8 cellular contexts compared by ENCODE assay signal in genomic region chr17:77465358-77466041, GRCh38.
DNase-seq lines count a peak whose midpoint lies in the region; ATAC-seq and TF ChIP-seq lines count a peak whose summit lies in the region.

No MANE protein-coding gene starts in this region.

- ATAC-seq in GM21786 (IDR thresholded peaks at IDR 0.05; ENCODE audit: unreplicated experiment) (peak; percentile 67), HG02840 (IDR thresholded peaks at IDR 0.05; ENCODE audit: low FRiP score, unreplicated experiment) (no peak)

- DNase-seq in EL = peak; percentile 79
- DNase-seq in NAMALWA (ENCODE audit: low spot score) = peak; percentile 96
- peak; percentile 76 for DNase-seq in activated CD8-positive, alpha-beta memory T cell treated with anti-CD3 and anti-CD28 coated beads, Interleukin-2, amount 50 U/mL, for 1 hour (ENCODE audit: extremely low read depth)
- DNase-seq in fibroblast of the aortic adventitia (ENCODE audit: low read depth) = peak; percentile 73
- DNase-seq in pons (ENCODE audit: low spot score) = peak; percentile 82
- no peak for DNase-seq in NCI-H2081 (lab: John Stamatoyannopoulos, UW)

- H3K4me3 ChIP-seq in fibroblast of the aortic adventitia (ENCODE audit: low read depth, low read length) = no peak overlapping the region

- no peak for TF ChIP-seq CTCF in fibroblast of the aortic adventitia (IDR thresholded peaks at IDR 0.05; ENCODE audit: insufficient read depth, low read length)

Comparison
In these comparisons a context has a peak if more than half of its experiments do, and no peak if none do; other contexts are left out.
1. DNase-seq: peak in EL (single experiment), NAMALWA (single experiment), activated CD8-positive, alpha-beta memory T cell treated with anti-CD3 and anti-CD28 coated beads, Interleukin-2, amount 50 U/mL, for 1 hour (single experiment), fibroblast of the aortic adventitia (single experiment) and pons (single experiment); none in NCI-H2081 (0 of 2).